ENCODE assay signal across 16 cellular contexts in the genomic region with DNA sequence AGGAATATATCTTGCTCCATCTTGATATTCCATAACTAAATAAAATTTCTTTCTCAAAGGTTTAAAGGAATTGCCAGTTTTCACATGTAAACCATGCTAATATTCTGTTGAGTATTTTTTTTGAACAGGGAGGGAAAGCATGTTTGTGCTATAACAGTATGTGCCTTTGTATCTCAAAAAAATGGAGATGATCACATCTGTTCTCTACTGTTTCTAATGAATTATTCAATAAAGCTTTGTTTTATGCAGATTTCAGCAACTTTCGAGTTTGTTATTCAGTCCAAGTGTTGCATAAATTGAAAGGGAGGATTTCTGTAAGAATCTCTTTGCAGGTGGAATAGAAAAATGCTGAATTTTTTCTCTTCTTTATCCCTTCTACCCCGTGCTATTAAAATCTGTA. TPM values are rescaled to one million over a fixed set of nuclear protein-coding genes. Genes with fewer than 3 reads are reported as not detected.
DNase-seq lines count a peak whose midpoint lies in the region; ATAC-seq and TF ChIP-seq lines count a peak whose summit lies in the region.
"Had no signal": no experiment of that assay in that cellular context is flagged by ENCODE, and none has a peak within 500 bp of the region (broad histone marks: within the 10 kb centered on the region; RNA-seq: fewer than 3 reads in every experiment).

No MANE protein-coding gene starts in this region.

- H3K36me3 ChIP-seq in SK-N-MC (ENCODE audit: insufficient read depth, low read length) = peaks cover 58% of the 10 kb centered on the region

- peak overlapping the region in 1 of 5 experiments; percentile 18 for H3K4me3 Mint-ChIP-seq in brain
- H3K4me3 Mint-ChIP-seq: CD4-positive, alpha-beta T cell had no signal

- H3K4me3 ChIP-seq in SK-N-MC = peak overlapping the region; percentile 8; the same call in 1 of the 2 replicates
- H3K4me3 ChIP-seq: BLaER1 treated with 17β-estradiol and CSF1 and Interleukin-3, amounts not matched to agents 10 nM and 100 nM; GM23248 had no signal

- DNase-seq in SK-N-MC (ENCODE audit: low read depth, low spot score) (peak; percentile 26), inferior parietal cortex (ENCODE audit: extremely low spot score) (peak; percentile 30), pons (ENCODE audit: low spot score) (peak; percentile 48), anterior cingulate cortex (lab: John Stamatoyannopoulos, UW) (no peak), dedifferentiated amniotic fluid mesenchymal stem cell (ENCODE audit: extremely low spot score) (no peak)
- DNase-seq: 8988T; AML-193; Calu3; CD4-positive, alpha-beta T cell; DMS 273 treated with DMSO at 0.1 percent for 48 hours; GM23248 had no signal

- H3K4me1 Mint-ChIP-seq in brain = peaks cover 27% of the 10 kb centered on the region

- H3K9me3 ChIP-seq in SK-N-MC (ENCODE audit: low read depth, low read length) = no peaks in the 10 kb centered on the region

- H3K36me3 Mint-ChIP-seq in brain = peaks cover 8% of the 10 kb centered on the region

- TF ChIP-seq CTCF in brain (conservative IDR thresholded peaks at IDR 0.05) = no peak

- peaks cover 0 to 3% (median 0%) of the 10 kb centered on the region in 5 experiments for H3K9me3 Mint-ChIP-seq in brain
- H3K9me3 Mint-ChIP-seq: CD4-positive, alpha-beta T cell had no signal

- peak overlapping the region; percentile 9 for H3K9ac ChIP-seq in SK-N-MC (ENCODE audit: insufficient read length)
- H3K9ac ChIP-seq: BLaER1 treated with 17β-estradiol and CSF1 and Interleukin-3, amounts not matched to agents 10 nM and 100 nM; GM23248 had no signal

- peak overlapping the region; percentile 85 for H3K27ac ChIP-seq in SK-N-MC
- H3K27ac ChIP-seq: BLaER1 treated with 17β-estradiol and CSF1 and Interleukin-3, amounts not matched to agents 10 nM and 100 nM; GM23248 had no signal

- H3K27ac Mint-ChIP-seq in brain = peak overlapping the region in 3 of 5 experiments; percentile 16 to 81 (median 69)
- H3K27ac Mint-ChIP-seq: CD4-positive, alpha-beta T cell had no signal

- H3K27me3 Mint-ChIP-seq in brain = peaks cover 4% of the 10 kb centered on the region
- H3K27me3 Mint-ChIP-seq: CD4-positive, alpha-beta T cell had no signal

- ATAC-seq in HG03139 (IDR thresholded peaks at IDR 0.05; ENCODE audit: unreplicated experiment) = no peak
- no peak for ATAC-seq in GM19035 (IDR thresholded peaks at IDR 0.05; ENCODE audit: unreplicated experiment)
- ATAC-seq: HCT116 had no signal

RNA-seq across cellular contexts. Expression of gene NEIL3, which starts 41.9 kb away (rescaled TPM):
- polyA plus RNA-seq in brain (ENCODE audit: insufficient read depth, low read depth, low replicate concordance) = 1.8 TPM

Comparison
In these comparisons a context has a peak if more than half of its experiments do, and no peak if none do; other contexts are left out.
1. DNase-seq: peak in SK-N-MC (single experiment), inferior parietal cortex (single experiment) and pons (single experiment); none in anterior cingulate cortex (0 of 58) and dedifferentiated amniotic fluid mesenchymal stem cell (single experiment).